21 cellular contexts compared by ENCODE assay signal in genomic region chr7:152866125-152866524, GRCh38.
"Had no signal": no experiment of that assay in that cellular context is flagged by ENCODE, and none has a peak within 500 bp of the region (broad histone marks: within the 10 kb centered on the region; RNA-seq: fewer than 3 reads in every experiment).

No MANE protein-coding gene starts in this region.

- DNase-seq: activated CD4-positive, alpha-beta T cell treated with anti-CD3 and anti-CD28 coated beads for 36 hours; activated CD4-positive, alpha-beta T cell treated with anti-CD3 and anti-CD28 coated beads, Interleukin-2, amount 50 U/mL, for 4 hours; activated CD8-positive, alpha-beta memory T cell treated with anti-CD3 and anti-CD28 coated beads, Interleukin-2, amount 50 U/mL, for 4 hours; activated naive CD4-positive, alpha-beta T cell; activated naive CD8-positive, alpha-beta T cell treated with anti-CD3 and anti-CD28 coated beads for 36 hours; activated T-cell treated with anti-CD3 and anti-CD28 coated beads, Interleukin-2, amount 50 U/mL, for 4 hours; amniotic stem cell; dermis blood vessel endothelial cell; effector memory CD4-positive, alpha-beta T cell; naive thymus-derived CD8-positive, alpha-beta T cell; psoas muscle; stimulated activated CD4-positive, alpha-beta T cell treated with anti-CD3 and anti-CD28 coated beads, Interleukin-4, amount 100 ng/mL, for 24 hours; T-helper 9 cell; tibial artery had no signal

- H3K27me3 ChIP-seq: neural progenitor cell, right atrium auricular region, tibial artery had no signal

- H3K4me1 Mint-ChIP-seq: neural progenitor cell had no signal

- H3K4me1 ChIP-seq: neural progenitor cell, psoas muscle, right atrium auricular region, tibial artery had no signal

- H3K4me3 ChIP-seq: lung, neural progenitor cell, psoas muscle, right atrium auricular region, tibial artery had no signal

- ATAC-seq: activated CD4-positive, alpha-beta T cell treated with anti-CD3 and anti-CD28 coated beads for 36 hours; activated T-cell treated with anti-CD3 and anti-CD28 coated beads, Interleukin-2, amount 50 U/mL, for 4 hours; esophagus mucosa; left lobe of liver; naive thymus-derived CD8-positive, alpha-beta T cell; psoas muscle had no signal

- H3K36me3 ChIP-seq: neural progenitor cell, right atrium auricular region had no signal

- H3K9me3 ChIP-seq: psoas muscle, right atrium auricular region, tibial artery had no signal

- H3K27ac ChIP-seq: neural progenitor cell, psoas muscle, right atrium auricular region, tibial artery had no signal

- H3K27ac Mint-ChIP-seq: activated naive CD8-positive, alpha-beta T cell treated with anti-CD3 and anti-CD28 coated beads for 36 hours; activated T-helper 2 cell treated with anti-CD3 and anti-CD28 coated beads, Interferon-gamma antibody, Interleukin-2, Interleukin-4, amounts not matched to agents 10 μg/mL and 5 μg/mL and 100 μg/mL, durations not matched to agents 14 hours and 24 hours and 36 hours; stimulated activated naive CD8-positive, alpha-beta T cell treated with anti-CD3 and anti-CD28 coated beads, Interleukin-15, Interleukin-2, amounts not matched to agents 100 ng/mL and 50 ng/mL, for 24 hours had no signal

- H3K9me3 Mint-ChIP-seq: activated naive CD8-positive, alpha-beta T cell treated with anti-CD3 and anti-CD28 coated beads for 36 hours; activated T-cell treated with anti-CD3 and anti-CD28 coated beads, Interleukin-2, amount 50 U/mL, for 4 hours; activated T-helper 2 cell treated with anti-CD3 and anti-CD28 coated beads, Interferon-gamma antibody, Interleukin-2, Interleukin-4, amounts not matched to agents 10 μg/mL and 5 μg/mL and 100 μg/mL, durations not matched to agents 14 hours and 24 hours and 36 hours; naive thymus-derived CD8-positive, alpha-beta T cell; neural progenitor cell; stimulated activated naive CD8-positive, alpha-beta T cell treated with anti-CD3 and anti-CD28 coated beads, Interleukin-15, Interleukin-2, amounts not matched to agents 100 ng/mL and 50 ng/mL, for 24 hours had no signal

- H3K36me3 Mint-ChIP-seq: neural progenitor cell had no signal

- H3K4me3 Mint-ChIP-seq: activated CD4-positive, alpha-beta T cell treated with anti-CD3 and anti-CD28 coated beads for 36 hours; activated naive CD8-positive, alpha-beta T cell treated with anti-CD3 and anti-CD28 coated beads for 36 hours; activated T-cell treated with anti-CD3 and anti-CD28 coated beads, Interleukin-2, amount 50 U/mL, for 4 hours; naive thymus-derived CD8-positive, alpha-beta T cell; neural progenitor cell; stimulated activated naive CD8-positive, alpha-beta T cell treated with anti-CD3 and anti-CD28 coated beads, Interleukin-15, Interleukin-2, amounts not matched to agents 100 ng/mL and 50 ng/mL, for 24 hours had no signal
